Comparison of ENCODE assay signal across 18 cellular contexts in the genomic region with DNA sequence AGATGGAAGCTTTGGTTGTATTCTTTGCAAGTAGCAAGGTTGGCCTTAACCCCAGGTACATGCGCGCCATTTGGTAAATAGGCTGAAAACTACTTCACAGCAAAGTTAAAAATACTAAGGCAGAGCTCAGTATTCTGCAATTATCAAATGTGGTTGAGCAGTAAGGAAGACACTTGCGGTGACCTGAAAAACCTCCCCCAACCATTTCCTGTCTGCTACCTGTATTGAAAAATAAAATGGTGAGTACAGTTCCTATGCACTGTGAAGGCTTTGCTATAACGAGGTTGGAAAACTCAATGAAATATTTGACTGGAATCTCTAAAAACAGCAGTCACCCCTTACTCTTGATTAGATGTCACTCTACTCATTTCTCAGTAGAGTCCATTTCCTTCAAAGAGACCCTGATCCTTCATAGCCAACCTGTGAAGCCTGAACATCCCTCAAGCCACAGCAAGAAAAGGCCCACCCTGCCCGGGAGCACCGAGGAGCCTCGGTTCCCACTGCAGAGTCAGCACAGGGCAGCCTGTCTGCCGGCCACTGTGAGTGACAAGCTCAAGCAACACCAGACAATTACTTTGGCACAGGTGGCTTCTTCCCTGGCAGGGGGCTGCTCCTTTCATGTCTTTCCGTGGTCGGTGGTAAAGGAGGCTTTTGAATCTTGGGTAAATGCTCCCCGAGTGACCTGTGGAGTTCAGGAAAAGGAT. TPM values are rescaled to one million over a fixed set of nuclear protein-coding genes. Genes with fewer than 3 reads are reported as not detected.
DNase-seq lines count a peak whose midpoint lies in the region; ATAC-seq and TF ChIP-seq lines count a peak whose summit lies in the region.
"Had no signal": no experiment of that assay in that cellular context is flagged by ENCODE, and none has a peak within 500 bp of the region (broad histone marks: within the 10 kb centered on the region; RNA-seq: fewer than 3 reads in every experiment).

No MANE protein-coding gene starts in this region.

- CTCF ChIA-PET in activated CD4-positive, alpha-beta T cell treated with anti-CD3 and anti-CD28 coated beads, Interleukin-2, amount 10 ng/mL, durations not matched to agents 7 days and 5 days (lab: Charles Lee) = interaction anchor here (1.2 to 2.8 kb wide), 5 partner anchors 11 to 77 kb away, joined by 4 to 21 read pairs (median 6); no protein-coding TSS in a partner anchor

- TF ChIP-seq POLR2A in tibial nerve (IDR thresholded peaks at IDR 0.05) = no peak

- peaks cover 95% of the 10 kb centered on the region for H3K36me3 Mint-ChIP-seq in activated CD4-positive, alpha-beta T cell treated with anti-CD3 and anti-CD28 coated beads, Interleukin-2, amount 10 ng/mL, durations not matched to agents 7 days and 5 days (ENCODE audit: low read depth)
- H3K36me3 Mint-ChIP-seq in activated T-helper 2 cell treated with anti-CD3 and anti-CD28 coated beads, Interferon-gamma antibody, Interleukin-2, Interleukin-4, amounts not matched to agents 10 μg/mL and 5 μg/mL and 100 μg/mL, durations not matched to agents 14 hours and 24 hours and 36 hours (ENCODE audit: low read depth) = peaks cover 89% of the 10 kb centered on the region
- H3K36me3 Mint-ChIP-seq in naive thymus-derived CD8-positive, alpha-beta T cell = peaks cover 28 to 100% (median 64%) of the 10 kb centered on the region in 3 donors

- no peaks in the 10 kb centered on the region for H3K27me3 Mint-ChIP-seq in activated CD4-positive, alpha-beta T cell treated with anti-CD3 and anti-CD28 coated beads, Interleukin-2, amount 10 ng/mL, durations not matched to agents 7 days and 5 days
- H3K27me3 Mint-ChIP-seq in activated T-helper 2 cell treated with anti-CD3 and anti-CD28 coated beads, Interferon-gamma antibody, Interleukin-2, Interleukin-4, amounts not matched to agents 10 μg/mL and 5 μg/mL and 100 μg/mL, durations not matched to agents 14 hours and 24 hours and 36 hours (ENCODE audit: low read depth) = no peaks in the 10 kb centered on the region
- H3K27me3 Mint-ChIP-seq in naive thymus-derived CD8-positive, alpha-beta T cell = no peaks in the 10 kb centered on the region

- DNase-seq in activated CD4-positive, alpha-beta T cell treated with anti-CD3 and anti-CD28 coated beads, Interleukin-2, amount 10 ng/mL, durations not matched to agents 7 days and 5 days = peak; percentile 70
- DNase-seq in activated CD4-positive, alpha-beta T cell treated with anti-CD3 and anti-CD28 coated beads for 4 hours = no peak
- DNase-seq in activated T-helper 2 cell treated with anti-CD3 and anti-CD28 coated beads, Interferon-gamma antibody, Interleukin-2, Interleukin-4, amounts not matched to agents 10 μg/mL and 5 μg/mL and 100 μg/mL, durations not matched to agents 14 hours and 24 hours and 36 hours (ENCODE audit: low spot score) = no peak
- DNase-seq in naive thymus-derived CD8-positive, alpha-beta T cell = peak in 8 of 10 donors; percentile 62 to 90 (median 77)
- DNase-seq in NCI-H526 (lab: John Stamatoyannopoulos, UW) (no peak), tibial nerve (ENCODE audit: low spot score in 2 of 2) (no peak)
- DNase-seq: cortex of kidney, EL, head of caudate nucleus, mammary epithelial cell, NCI-H1930, NCI-H524 treated with DMSO at 0.1 percent for 48 hours, OCI-M1 had no signal

- no peaks in the 10 kb centered on the region for H3K9me3 Mint-ChIP-seq in activated CD4-positive, alpha-beta T cell treated with anti-CD3 and anti-CD28 coated beads, Interleukin-2, amount 10 ng/mL, durations not matched to agents 7 days and 5 days
- H3K9me3 Mint-ChIP-seq in activated T-helper 2 cell treated with anti-CD3 and anti-CD28 coated beads, Interferon-gamma antibody, Interleukin-2, Interleukin-4, amounts not matched to agents 10 μg/mL and 5 μg/mL and 100 μg/mL, durations not matched to agents 14 hours and 24 hours and 36 hours = no peaks in the 10 kb centered on the region
- no peaks in the 10 kb centered on the region for H3K9me3 Mint-ChIP-seq in naive thymus-derived CD8-positive, alpha-beta T cell

- peaks cover 0 to 25% (median 15%) of the 10 kb centered on the region in 4 donors for H3K4me1 ChIP-seq in tibial nerve
- H3K4me1 ChIP-seq: SJSA1 had no signal

- H3K9me3 ChIP-seq in KOPT-K1 (ENCODE audit: insufficient read depth, low read length, poor library complexity, severe bottlenecking) (no peaks in the 10 kb centered on the region), tibial nerve (no peaks in the 10 kb centered on the region)
- H3K9me3 ChIP-seq: SJSA1, thoracic aorta had no signal

- POLR2A ChIA-PET in activated CD4-positive, alpha-beta T cell treated with anti-CD3 and anti-CD28 coated beads, Interleukin-2, amount 10 ng/mL, durations not matched to agents 7 days and 5 days (lab: Charles Lee) = interaction anchor here (0.7 to 1.0 kb wide), 3 partner anchors 17 to 920 kb away, joined by 3 to 4 read pairs (median 3); no protein-coding TSS in a partner anchor
- POLR2A ChIA-PET in naive thymus-derived CD8-positive, alpha-beta T cell (lab: Charles Lee) = interaction anchor here (0.7 to 6.2 kb wide), 15 partner anchors 9 to 75 kb away, joined by 3 to 96 read pairs (median 9); a partner anchor contains a TSS

- H3K27ac Mint-ChIP-seq in activated CD4-positive, alpha-beta T cell treated with anti-CD3 and anti-CD28 coated beads, Interleukin-2, amount 10 ng/mL, durations not matched to agents 7 days and 5 days = peak overlapping the region; percentile 87
- peak overlapping the region; percentile 90 for H3K27ac Mint-ChIP-seq in activated T-helper 2 cell treated with anti-CD3 and anti-CD28 coated beads, Interferon-gamma antibody, Interleukin-2, Interleukin-4, amounts not matched to agents 10 μg/mL and 5 μg/mL and 100 μg/mL, durations not matched to agents 14 hours and 24 hours and 36 hours
- peak overlapping the region; percentile 84 to 99 (median 96) for H3K27ac Mint-ChIP-seq in naive thymus-derived CD8-positive, alpha-beta T cell

- H3K4me3 ChIP-seq in tibial nerve = no peak overlapping the region
- H3K4me3 ChIP-seq: SJSA1, thoracic aorta had no signal

- H3K4me1 Mint-ChIP-seq in activated CD4-positive, alpha-beta T cell treated with anti-CD3 and anti-CD28 coated beads, Interleukin-2, amount 10 ng/mL, durations not matched to agents 7 days and 5 days = peaks cover 91% of the 10 kb centered on the region
- H3K4me1 Mint-ChIP-seq in activated T-helper 2 cell treated with anti-CD3 and anti-CD28 coated beads, Interferon-gamma antibody, Interleukin-2, Interleukin-4, amounts not matched to agents 10 μg/mL and 5 μg/mL and 100 μg/mL, durations not matched to agents 14 hours and 24 hours and 36 hours (ENCODE audit: low read depth) = peaks cover 64% of the 10 kb centered on the region
- peaks cover 46 to 95% (median 90%) of the 10 kb centered on the region in 4 donors for H3K4me1 Mint-ChIP-seq in naive thymus-derived CD8-positive, alpha-beta T cell

- TF ChIP-seq CTCF in tibial nerve (IDR thresholded peaks at IDR 0.05) = no peak

- WGBS in tibial nerve, 2 donors = 82 to 86% methylated on average over 11 of the region's 11 CpGs

- ATAC-seq in naive thymus-derived CD8-positive, alpha-beta T cell = peak; percentile 81 to 90
- no peak for ATAC-seq in HG03439 (IDR thresholded peaks at IDR 0.05; ENCODE audit: unreplicated experiment)

- peak overlapping the region; percentile 82 for H3K27ac ChIP-seq in KOPT-K1 (ENCODE audit: low read depth, low read length, poor library complexity, severe bottlenecking)
- H3K27ac ChIP-seq in tibial nerve = no peak overlapping the region
- H3K27ac ChIP-seq: SJSA1, thoracic aorta had no signal

- intact Hi-C loops in activated T-helper 2 cell treated with anti-CD3 and anti-CD28 coated beads, Interferon-gamma antibody, Interleukin-2, Interleukin-4, amounts not matched to agents 10 μg/mL and 5 μg/mL and 100 μg/mL, durations not matched to agents 14 hours and 24 hours and 36 hours (cut with micrococcal nuclease) = no loop called here

- TF ChIP-seq EP300 in tibial nerve (IDR thresholded peaks at IDR 0.05) = no peak

- H3K27me3 ChIP-seq in tibial nerve = no peaks in the 10 kb centered on the region

- peak overlapping the region; percentile 52 for H3K4me3 Mint-ChIP-seq in activated CD4-positive, alpha-beta T cell treated with anti-CD3 and anti-CD28 coated beads, Interleukin-2, amount 10 ng/mL, durations not matched to agents 7 days and 5 days
- H3K4me3 Mint-ChIP-seq in activated T-helper 2 cell treated with anti-CD3 and anti-CD28 coated beads, Interferon-gamma antibody, Interleukin-2, Interleukin-4, amounts not matched to agents 10 μg/mL and 5 μg/mL and 100 μg/mL, durations not matched to agents 14 hours and 24 hours and 36 hours (ENCODE audit: low read depth) = peak overlapping the region; percentile 51
- peak overlapping the region; percentile 29 to 80 (median 72) for H3K4me3 Mint-ChIP-seq in naive thymus-derived CD8-positive, alpha-beta T cell

- H3K36me3 ChIP-seq in KOPT-K1 (ENCODE audit: insufficient read depth, low read length) (peaks cover 99% of the 10 kb centered on the region), tibial nerve (peaks cover 0 to 5% (median 0%) of the 10 kb centered on the region in 3 donors)
- H3K36me3 ChIP-seq: SJSA1, thoracic aorta had no signal

RNA-seq across cellular contexts. Expression of a gene that starts 29.4 kb away (rescaled TPM):
- total RNA-seq in activated CD4-positive, alpha-beta T cell treated with anti-CD3 and anti-CD28 coated beads, Interleukin-2, amount 10 ng/mL, durations not matched to agents 7 days and 5 days = not detected
- total RNA-seq in activated T-helper 2 cell treated with anti-CD3 and anti-CD28 coated beads, Interferon-gamma antibody, Interleukin-2, Interleukin-4, amounts not matched to agents 10 μg/mL and 5 μg/mL and 100 μg/mL, durations not matched to agents 14 hours and 24 hours and 36 hours = not detected in 2 replicates
- total RNA-seq in naive thymus-derived CD8-positive, alpha-beta T cell = not detected
- 1 to 10 TPM in 2 of 3 donors, under 1 TPM in 1; 0.76 to 1.8 (median 1.1) TPM for polyA plus RNA-seq in naive thymus-derived CD8-positive, alpha-beta T cell
- total RNA-seq in tibial nerve = 1 to 10 TPM in 1 of 4 donors, not detected in 3; 1.5 TPM
- total RNA-seq: A172, mammary epithelial cell, SJSA1, thoracic aorta had no signal
- polyA plus RNA-seq: mammary epithelial cell had no signal

RNA-seq across cellular contexts. Expression of a gene that starts 35.4 kb away (rescaled TPM):
- total RNA-seq in activated CD4-positive, alpha-beta T cell treated with anti-CD3 and anti-CD28 coated beads, Interleukin-2, amount 10 ng/mL, durations not matched to agents 7 days and 5 days = 100 to 1,000 TPM; 285 to 309 TPM
- 239 and 254 TPM in 2 replicates for total RNA-seq in activated T-helper 2 cell treated with anti-CD3 and anti-CD28 coated beads, Interferon-gamma antibody, Interleukin-2, Interleukin-4, amounts not matched to agents 10 μg/mL and 5 μg/mL and 100 μg/mL, durations not matched to agents 14 hours and 24 hours and 36 hours
- total RNA-seq in naive thymus-derived CD8-positive, alpha-beta T cell = 100 to 1,000 TPM; 299 to 311 TPM
- 100 to 1,000 TPM; 119 to 227 (median 198) TPM for polyA plus RNA-seq in naive thymus-derived CD8-positive, alpha-beta T cell
- 10 to 100 TPM; 27.5 to 53.8 (median 47.3) TPM for total RNA-seq in tibial nerve
- total RNA-seq: A172, mammary epithelial cell had no signal
- polyA plus RNA-seq: mammary epithelial cell had no signal

Comparison
In these comparisons a context has a peak if more than half of its experiments do, and no peak if none do; other contexts are left out.
1. DNase-seq: peak in activated CD4-positive, alpha-beta T cell treated with anti-CD3 and anti-CD28 coated beads, Interleukin-2, amount 10 ng/mL, durations not matched to agents 7 days and 5 days (single experiment) and naive thymus-derived CD8-positive, alpha-beta T cell (8 of 10); none in activated CD4-positive, alpha-beta T cell treated with anti-CD3 and anti-CD28 coated beads for 4 hours (0 of 2), activated T-helper 2 cell treated with anti-CD3 and anti-CD28 coated beads, Interferon-gamma antibody, Interleukin-2, Interleukin-4, amounts not matched to agents 10 μg/mL and 5 μg/mL and 100 μg/mL, durations not matched to agents 14 hours and 24 hours and 36 hours (single experiment), NCI-H526 (0 of 2) and tibial nerve (0 of 2).
2. Peak in every context shown above with its lines, with median percentiles within 50 percentile points of each other: H3K27ac Mint-ChIP-seq and H3K4me3 Mint-ChIP-seq.